Comparison of ENCODE assay signal across 9 cellular contexts in genomic region chr10:132574783-132575319, GRCh38. TPM values are rescaled to one million over a fixed set of nuclear protein-coding genes. Genes with fewer than 3 reads are reported as not detected.
DNase-seq lines count a peak whose midpoint lies in the region; ATAC-seq and TF ChIP-seq lines count a peak whose summit lies in the region.
"Had no signal": no experiment of that assay in that cellular context is flagged by ENCODE, and none has a peak within 500 bp of the region (broad histone marks: within the 10 kb centered on the region; RNA-seq: fewer than 3 reads in every experiment).

No MANE protein-coding gene starts in this region.

- no peak overlapping the region for H4K5ac ChIP-seq in IMR-90 (ENCODE audit: low read depth, low read length)

- H4K91ac ChIP-seq in IMR-90 (ENCODE audit: insufficient read depth, low read depth, low read length): no peak overlapping the region

- H2AFZ ChIP-seq in IMR-90 (replicated peaks; ENCODE audit: low read length, poor library complexity): no peak overlapping the region

- H3K56ac ChIP-seq in IMR-90 (ENCODE audit: extremely low read depth, insufficient read depth, low read length): no peak overlapping the region

- H3K4me1 Mint-ChIP-seq in natural killer cell treated with Interleukin-12 subunit alpha and Interleukin-12 subunit beta and Interleukin-15 and Interleukin-18, amount 100 ng/mL, for 72 hours (ENCODE audit: low read depth in 2 of 2): peaks cover 15 to 38% of the 10 kb centered on the region in 2 donors
- peaks cover 31% of the 10 kb centered on the region for H3K4me1 Mint-ChIP-seq in activated CD4-positive, alpha-beta memory T cell treated with anti-CD3 and anti-CD28 coated beads for 36 hours (ENCODE audit: low read depth)

- no peak for TF ChIP-seq CTCF in IMR-90 (conservative IDR thresholded peaks at IDR 0.05; ENCODE audit: low read depth, low read length)
- no peak for TF ChIP-seq CTCF in body of pancreas (IDR thresholded peaks at IDR 0.05)
- no peak for TF ChIP-seq CTCF in GM13977 (IDR thresholded peaks at IDR 0.05; ENCODE audit: extremely low read depth, insufficient read depth, missing control alignments)

- peaks cover 26% of the 10 kb centered on the region for H3K9me1 ChIP-seq in IMR-90 (ENCODE audit: insufficient read depth, low read length)

- ATAC-seq in IMR-90 (ENCODE audit: low read depth) (no peak), body of pancreas (peak; percentile 1), GM18909 (IDR thresholded peaks at IDR 0.05; ENCODE audit: poor library complexity, unreplicated experiment) (no peak)
- ATAC-seq in natural killer cell treated with Interleukin-12 subunit alpha and Interleukin-12 subunit beta and Interleukin-15 and Interleukin-18, amount 100 ng/mL, for 72 hours: no peak

- POLR2A ChIA-PET in IMR-90 (lab: Charles Lee; ENCODE audit: unreplicated experiment): no interaction called here
- POLR2A ChIA-PET in activated CD4-positive, alpha-beta memory T cell treated with anti-CD3 and anti-CD28 coated beads for 36 hours (lab: Charles Lee): interaction anchor here (1.5 kb wide), 1 partner anchor 35 kb away, joined by 4 read pairs; no protein-coding TSS in a partner anchor

- dilution Hi-C loops in IMR-90 (cut with HindIII; ENCODE audit: low sequenced_read_pairs, unreplicated experiment): no loop called here

- H2BK5ac ChIP-seq in IMR-90 (ENCODE audit: low read depth, low read length, poor library complexity, severe bottlenecking): no peak overlapping the region

- H3K23ac ChIP-seq in IMR-90 (ENCODE audit: low read depth, low read length): no peak overlapping the region

- DNase-seq in DMS79 treated with DMSO at 0.1 percent for 48 hours (lab: John Stamatoyannopoulos, UW) (peak; percentile 10), IMR-90 (no peak), body of pancreas (no peak), GM13977 (ENCODE audit: low spot score) (no peak), hippocampal formation (lab: John Stamatoyannopoulos, UW) (no peak)
- DNase-seq in natural killer cell treated with Interleukin-12 subunit alpha and Interleukin-12 subunit beta and Interleukin-15 and Interleukin-18, amount 100 ng/mL, for 72 hours (ENCODE audit: low spot score): no peak
- DNase-seq in activated CD4-positive, alpha-beta memory T cell treated with anti-CD3 and anti-CD28 coated beads for 36 hours: no peak
- DNase-seq: lower lobe of right lung had no signal

- CTCF ChIA-PET in IMR-90 (lab: Yijun Ruan, JAX): no interaction called here
- CTCF ChIA-PET in activated CD4-positive, alpha-beta memory T cell treated with anti-CD3 and anti-CD28 coated beads for 36 hours (lab: Charles Lee): no interaction called here

- H2AK5ac ChIP-seq in IMR-90 (ENCODE audit: low read depth, low read length): no peak overlapping the region

- H3K4me3 ChIP-seq in IMR-90 (ENCODE audit: insufficient read depth, low read depth, low read length) (no peak overlapping the region), body of pancreas (no peak overlapping the region)
- H3K4me3 ChIP-seq: lower lobe of right lung had no signal

- WGBS in IMR-90 (ENCODE audit: extremely low coverage in 2 of 2, insufficient read length in 1 of 2), 2 experiments: 69% methylated on average over 13 of the region's 19 CpGs; no CpG with 5 or more reads in 1 of the 2 experiments
- 64 to 77% methylated on average over 10 to 19 of the region's 19 CpGs for WGBS in body of pancreas, 2 donors

- peak overlapping the region; percentile 66 for H3K4me3 Mint-ChIP-seq in natural killer cell treated with Interleukin-12 subunit alpha and Interleukin-12 subunit beta and Interleukin-15 and Interleukin-18, amount 100 ng/mL, for 72 hours
- H3K4me3 Mint-ChIP-seq in activated CD4-positive, alpha-beta memory T cell treated with anti-CD3 and anti-CD28 coated beads for 36 hours: no peak overlapping the region

- H3K36me3 Mint-ChIP-seq in natural killer cell treated with Interleukin-12 subunit alpha and Interleukin-12 subunit beta and Interleukin-15 and Interleukin-18, amount 100 ng/mL, for 72 hours: no peaks in the 10 kb centered on the region
- no peaks in the 10 kb centered on the region for H3K36me3 Mint-ChIP-seq in activated CD4-positive, alpha-beta memory T cell treated with anti-CD3 and anti-CD28 coated beads for 36 hours

- no peak overlapping the region for H2BK20ac ChIP-seq in IMR-90 (ENCODE audit: low read depth, low read length)

- no peak overlapping the region for H3K4ac ChIP-seq in IMR-90 (ENCODE audit: low read depth, low read length)

- H4K8ac ChIP-seq in IMR-90 (ENCODE audit: low read depth in 2 of 2, low read length in 2 of 2): no peak overlapping the region

- H3K9me3 ChIP-seq in IMR-90 (ENCODE audit: control insufficient read depth, insufficient read depth, low read length): no peaks in the 10 kb centered on the region
- H3K9me3 ChIP-seq in body of pancreas: no peaks in the 10 kb centered on the region
- H3K9me3 ChIP-seq: lower lobe of right lung had no signal

- no peak for TF ChIP-seq POLR2A in IMR-90 (IDR thresholded peaks at IDR 0.05; ENCODE audit: low read depth, low read length)
- peak in 1 of 3 donors; percentile 4 for TF ChIP-seq POLR2A in body of pancreas (IDR thresholded peaks at IDR 0.05)

- H3K79me1 ChIP-seq in IMR-90 (ENCODE audit: low read depth in 1 of 2, low read length in 2 of 2): peaks cover 7 to 69% of the 10 kb centered on the region in 2 experiments

- H3K27ac ChIP-seq in IMR-90 (ENCODE audit: insufficient read depth, low read length): no peak overlapping the region
- peak overlapping the region; percentile 25 to 77 (median 68) for H3K27ac ChIP-seq in body of pancreas
- H3K27ac ChIP-seq: lower lobe of right lung had no signal

- intact Hi-C loops in IMR-90 (cut with micrococcal nuclease) (loop anchor here (5.0 kb wide), 1 partner anchor 38 kb away; the partner anchor contains the start of gene INPP5A), body of pancreas (cut with DNase I) (loop anchor here (5.0 kb wide), 1 partner anchor 118 kb away; no protein-coding TSS in a partner anchor)
- intact Hi-C loops in activated CD4-positive, alpha-beta memory T cell treated with anti-CD3 and anti-CD28 coated beads for 36 hours (cut with micrococcal nuclease): loop anchor here (1.0 kb wide), 2 partner anchors 13 to 38 kb away; partner anchors contain the start of gene INPP5A

- H2BK120ac ChIP-seq in IMR-90 (ENCODE audit: low read depth, low read length): no peak overlapping the region

- H3K4me2 ChIP-seq in IMR-90 (ENCODE audit: low read depth, low read length): peak overlapping the region; percentile 31; the same call in 1 of the 2 replicates

- no peak overlapping the region for H3K18ac ChIP-seq in IMR-90 (ENCODE audit: low read depth, low read length)

- H3K14ac ChIP-seq in IMR-90 (replicated peaks; ENCODE audit: low read depth, low read length): no peak overlapping the region

- H3K4me1 ChIP-seq in IMR-90 (ENCODE audit: control insufficient read depth, insufficient read depth, low read length): peaks cover 24% of the 10 kb centered on the region
- peaks cover 64% of the 10 kb centered on the region for H3K4me1 ChIP-seq in body of pancreas

- H4K20me1 ChIP-seq in IMR-90 (ENCODE audit: insufficient read depth, low read length): peaks cover 92% of the 10 kb centered on the region

- no TSS peak for BruUV-seq in IMR-90 (replicated peaks; lab: Mats Ljungman, UMichigan)

- H2AK9ac ChIP-seq in IMR-90 (replicated peaks; ENCODE audit: low read depth, low read length, poor library complexity): no peak overlapping the region

- H3K36me3 ChIP-seq in IMR-90 (ENCODE audit: control insufficient read depth, insufficient read depth, low read length) (no peaks in the 10 kb centered on the region), body of pancreas (replicated peaks in 1 of 2; ENCODE audit: insufficient read depth in 1 of 2, low read depth in 2 of 2) (no peaks in the 10 kb centered on the region)
- H3K36me3 ChIP-seq: lower lobe of right lung had no signal

- no peaks in the 10 kb centered on the region for H3K27me3 Mint-ChIP-seq in natural killer cell treated with Interleukin-12 subunit alpha and Interleukin-12 subunit beta and Interleukin-15 and Interleukin-18, amount 100 ng/mL, for 72 hours
- no peaks in the 10 kb centered on the region for H3K27me3 Mint-ChIP-seq in activated CD4-positive, alpha-beta memory T cell treated with anti-CD3 and anti-CD28 coated beads for 36 hours

- H3K27me3 ChIP-seq in IMR-90 (ENCODE audit: control insufficient read depth, insufficient read depth, low read length): peaks cover 2% of the 10 kb centered on the region; the same call in 1 of the 2 replicates
- H3K27me3 ChIP-seq in body of pancreas: no peaks in the 10 kb centered on the region

- peak overlapping the region; percentile 71 to 72 for H3K27ac Mint-ChIP-seq in natural killer cell treated with Interleukin-12 subunit alpha and Interleukin-12 subunit beta and Interleukin-15 and Interleukin-18, amount 100 ng/mL, for 72 hours
- H3K27ac Mint-ChIP-seq in activated CD4-positive, alpha-beta memory T cell treated with anti-CD3 and anti-CD28 coated beads for 36 hours: no peak overlapping the region

- in situ Hi-C loops in IMR-90 (cut with MboI; ENCODE audit: low sequenced_read_pairs): no loop called here
- in situ Hi-C loops in GM13977 (cut with MboI; ENCODE audit: low pct_unique_long_range_greater_than_20kb, low sequenced_read_pairs, unreplicated experiment): no loop called here

- TF ChIP-seq RAD21 in IMR-90 (IDR thresholded peaks at IDR 0.05; ENCODE audit: low read length): no peak

- H3K9ac ChIP-seq in IMR-90 (ENCODE audit: low read depth, low read length): no peak overlapping the region

- no peak overlapping the region for H2BK15ac ChIP-seq in IMR-90 (ENCODE audit: low read depth, low read length)

- H3K9me3 Mint-ChIP-seq in natural killer cell treated with Interleukin-12 subunit alpha and Interleukin-12 subunit beta and Interleukin-15 and Interleukin-18, amount 100 ng/mL, for 72 hours: no peaks in the 10 kb centered on the region
- no peaks in the 10 kb centered on the region for H3K9me3 Mint-ChIP-seq in activated CD4-positive, alpha-beta memory T cell treated with anti-CD3 and anti-CD28 coated beads for 36 hours

TF ChIP-seq in IMR-90, 13 proteins besides CTCF, POLR2A, EP300 and RAD21 (continues in another document):
- TF ChIP-seq FOS (IDR thresholded peaks at IDR 0.05; ENCODE audit: low read depth, low read length) (no peak), CEBPB (IDR thresholded peaks at IDR 0.05; ENCODE audit: low read depth, low read length) (no peak), CHD1 (IDR thresholded peaks at IDR 0.05; ENCODE audit: low read depth, low read length) (no peak)

RNA-seq across cellular contexts. Expression of gene INPP5A, which starts 37.3 kb away (rescaled TPM):
- 31.7 and 36.7 TPM in 2 replicates for total RNA-seq in IMR-90 (2012; rRNA removed)
- 20.6 and 21.4 TPM in 2 replicates for polyA plus RNA-seq in IMR-90 (2012; rRNA removed)
- 15.9 and 20.4 TPM in 2 replicates for polyA plus RNA-seq in IMR-90 (2012; cell fraction: cytosol; rRNA removed)
- polyA plus RNA-seq in IMR-90 (2012; cell fraction: nucleus; rRNA removed; ENCODE audit: low replicate concordance): 12.2 and 16.8 TPM in 2 replicates
- 10 to 100 TPM in 1 of 2 donors, 1 to 10 TPM in 1; 9.2 to 14.5 TPM for total RNA-seq in body of pancreas
- 10 to 100 TPM; 14.8 to 18.6 TPM for total RNA-seq in natural killer cell treated with Interleukin-12 subunit alpha and Interleukin-12 subunit beta and Interleukin-15 and Interleukin-18, amount 100 ng/mL, for 72 hours
- 1 to 10 TPM; 7.4 to 7.5 TPM for total RNA-seq in activated CD4-positive, alpha-beta memory T cell treated with anti-CD3 and anti-CD28 coated beads for 36 hours
